ENCODE assay signal across 1 cellular context in the genomic region with DNA sequence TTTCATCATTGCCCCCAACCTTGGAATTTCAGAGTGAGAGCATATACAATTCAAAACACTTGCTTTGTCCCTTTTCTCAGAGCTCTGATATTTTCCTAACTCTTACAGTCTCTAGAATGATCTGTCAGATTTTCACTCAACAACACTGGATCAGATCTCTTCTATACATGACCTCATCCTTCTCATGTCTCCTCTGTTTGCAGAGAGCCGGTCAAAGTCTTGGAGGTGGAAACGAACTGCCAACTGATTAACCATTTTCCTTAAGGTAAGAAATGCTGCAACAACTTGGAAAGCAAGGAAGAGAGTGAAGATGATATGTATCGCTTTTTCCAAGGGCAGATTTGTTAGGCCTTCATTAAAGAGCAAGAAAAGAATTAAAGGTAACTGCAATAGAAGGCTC.
TF ChIP-seq lines count a peak whose summit lies in the region.

No MANE protein-coding gene starts in this region.

TF ChIP-seq in HCT116, 20 proteins besides CTCF, POLR2A, EP300 and RAD21 (continued from another document):
- TF ChIP-seq, protein P1, sequence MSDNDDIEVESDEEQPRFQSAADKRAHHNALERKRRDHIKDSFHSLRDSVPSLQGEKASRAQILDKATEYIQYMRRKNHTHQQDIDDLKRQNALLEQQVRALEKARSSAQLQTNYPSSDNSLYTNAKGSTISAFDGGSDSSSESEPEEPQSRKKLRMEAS (IDR thresholded peaks at IDR 0.05) = no peak
- TF ChIP-seq ZBTB33 (IDR thresholded peaks at IDR 0.05; ENCODE audit: extremely low read depth, insufficient replicate concordance, low read length) (no peak), CEBPB (IDR thresholded peaks at IDR 0.05; ENCODE audit: low read depth) (no peak), FOSL1 (IDR thresholded peaks at IDR 0.05; ENCODE audit: low read depth) (no peak)
- TF ChIP-seq, protein P2, sequence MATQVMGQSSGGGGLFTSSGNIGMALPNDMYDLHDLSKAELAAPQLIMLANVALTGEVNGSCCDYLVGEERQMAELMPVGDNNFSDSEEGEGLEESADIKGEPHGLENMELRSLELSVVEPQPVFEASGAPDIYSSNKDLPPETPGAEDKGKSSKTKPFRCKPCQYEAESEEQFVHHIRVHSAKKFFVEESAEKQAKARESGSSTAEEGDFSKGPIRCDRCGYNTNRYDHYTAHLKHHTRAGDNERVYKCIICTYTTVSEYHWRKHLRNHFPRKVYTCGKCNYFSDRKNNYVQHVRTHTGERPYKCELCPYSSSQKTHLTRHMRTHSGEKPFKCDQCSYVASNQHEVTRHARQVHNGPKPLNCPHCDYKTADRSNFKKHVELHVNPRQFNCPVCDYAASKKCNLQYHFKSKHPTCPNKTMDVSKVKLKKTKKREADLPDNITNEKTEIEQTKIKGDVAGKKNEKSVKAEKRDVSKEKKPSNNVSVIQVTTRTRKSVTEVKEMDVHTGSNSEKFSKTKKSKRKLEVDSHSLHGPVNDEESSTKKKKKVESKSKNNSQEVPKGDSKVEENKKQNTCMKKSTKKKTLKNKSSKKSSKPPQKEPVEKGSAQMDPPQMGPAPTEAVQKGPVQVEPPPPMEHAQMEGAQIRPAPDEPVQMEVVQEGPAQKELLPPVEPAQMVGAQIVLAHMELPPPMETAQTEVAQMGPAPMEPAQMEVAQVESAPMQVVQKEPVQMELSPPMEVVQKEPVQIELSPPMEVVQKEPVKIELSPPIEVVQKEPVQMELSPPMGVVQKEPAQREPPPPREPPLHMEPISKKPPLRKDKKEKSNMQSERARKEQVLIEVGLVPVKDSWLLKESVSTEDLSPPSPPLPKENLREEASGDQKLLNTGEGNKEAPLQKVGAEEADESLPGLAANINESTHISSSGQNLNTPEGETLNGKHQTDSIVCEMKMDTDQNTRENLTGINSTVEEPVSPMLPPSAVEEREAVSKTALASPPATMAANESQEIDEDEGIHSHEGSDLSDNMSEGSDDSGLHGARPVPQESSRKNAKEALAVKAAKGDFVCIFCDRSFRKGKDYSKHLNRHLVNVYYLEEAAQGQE (IDR thresholded peaks at IDR 0.05; ENCODE audit: low read depth) = no peak
TF ChIP-seq in HCT116: peak in this region for 0.
